Comparison of ENCODE assay signal across 22 cellular contexts in genomic region chr12:116058574-116058973, GRCh38.
"Had no signal": no experiment of that assay in that cellular context is flagged by ENCODE, and none has a peak within 500 bp of the region (broad histone marks: within the 10 kb centered on the region; RNA-seq: fewer than 3 reads in every experiment).

No MANE protein-coding gene starts in this region.

- H3K27ac ChIP-seq: foreskin keratinocyte, parathyroid adenoma, prostate gland, right lobe of liver, spleen, testis, tibial nerve, upper lobe of right lung, vagina had no signal

- DNase-seq: erythroblast; foreskin keratinocyte; immature natural killer cell; left colon; mesendoderm; natural killer cell; retina; right lobe of liver; spleen; stimulated activated CD4-positive, alpha-beta T cell treated with anti-CD3 and anti-CD28 coated beads, Interleukin-2, amount 100 ng/mL, for 24 hours; stimulated activated CD4-positive, alpha-beta T cell treated with anti-CD3 and anti-CD28 coated beads, Interleukin-4, amount 100 ng/mL, for 4 hours; stimulated activated naive B cell treated with anti-CD40 and anti-IgM and Interleukin-4, amounts not matched to agents 10 μg/mL and 1 μg/mL and 100 μg/mL, for 72 hours; stimulated activated naive CD8-positive, alpha-beta T cell treated with anti-CD3 and anti-CD28 coated beads, Interleukin-15, amount 100 ng/mL, for 72 hours; testis; upper lobe of right lung had no signal

- H3K9me3 Mint-ChIP-seq: dendritic cell treated with granulocyte-macrophage colony-stimulating factor and Interleukin-4, amounts not matched to agents 40 ng/mL and 50 ng/mL, for 4 days; immature natural killer cell; natural killer cell; stimulated activated naive B cell treated with anti-CD40 and anti-IgM and Interleukin-4, amounts not matched to agents 10 μg/mL and 1 μg/mL and 100 μg/mL, for 72 hours; stimulated activated naive CD8-positive, alpha-beta T cell treated with anti-CD3 and anti-CD28 coated beads, Interleukin-15, amount 100 ng/mL, for 72 hours had no signal

- H3K36me3 ChIP-seq: prostate gland, right lobe of liver, spleen, tibial nerve, upper lobe of right lung, vagina had no signal

- H2AFZ ChIP-seq: parathyroid adenoma had no signal

- H3K4me1 ChIP-seq: prostate gland had no signal

- H3K4me3 Mint-ChIP-seq: dendritic cell treated with granulocyte-macrophage colony-stimulating factor and Interleukin-4, amounts not matched to agents 40 ng/mL and 50 ng/mL, for 4 days; immature natural killer cell; natural killer cell; stimulated activated naive CD8-positive, alpha-beta T cell treated with anti-CD3 and anti-CD28 coated beads, Interleukin-15, amount 100 ng/mL, for 72 hours had no signal

- H3K4me3 ChIP-seq: prostate gland, right lobe of liver, spleen, testis, tibial nerve, upper lobe of right lung, vagina had no signal

- FAIRE-seq: colon, endothelial cell of umbilical vein had no signal

- H3K27me3 ChIP-seq: foreskin keratinocyte, right lobe of liver, spleen, testis, tibial nerve, upper lobe of right lung, vagina had no signal

- H3K9me3 ChIP-seq: prostate gland, right lobe of liver, spleen, testis, tibial nerve, upper lobe of right lung, vagina had no signal

- H3K27me3 Mint-ChIP-seq: dendritic cell treated with granulocyte-macrophage colony-stimulating factor and Interleukin-4, amounts not matched to agents 40 ng/mL and 50 ng/mL, for 4 days; stimulated activated naive B cell treated with anti-CD40 and anti-IgM and Interleukin-4, amounts not matched to agents 10 μg/mL and 1 μg/mL and 100 μg/mL, for 72 hours; stimulated activated naive CD8-positive, alpha-beta T cell treated with anti-CD3 and anti-CD28 coated beads, Interleukin-15, amount 100 ng/mL, for 72 hours had no signal

- H3K27ac Mint-ChIP-seq: dendritic cell treated with granulocyte-macrophage colony-stimulating factor and Interleukin-4, amounts not matched to agents 40 ng/mL and 50 ng/mL, for 4 days; stimulated activated naive B cell treated with anti-CD40 and anti-IgM and Interleukin-4, amounts not matched to agents 10 μg/mL and 1 μg/mL and 100 μg/mL, for 72 hours; stimulated activated naive CD8-positive, alpha-beta T cell treated with anti-CD3 and anti-CD28 coated beads, Interleukin-15, amount 100 ng/mL, for 72 hours had no signal

- H3K36me3 Mint-ChIP-seq: immature natural killer cell, natural killer cell had no signal

- H3K9ac ChIP-seq: parathyroid adenoma had no signal

- ATAC-seq: foreskin keratinocyte; left colon; natural killer cell; right lobe of liver; stimulated activated naive CD8-positive, alpha-beta T cell treated with anti-CD3 and anti-CD28 coated beads, Interleukin-15, amount 100 ng/mL, for 72 hours; upper lobe of right lung had no signal
